10 cellular contexts compared by ENCODE assay signal in the genomic region with DNA sequence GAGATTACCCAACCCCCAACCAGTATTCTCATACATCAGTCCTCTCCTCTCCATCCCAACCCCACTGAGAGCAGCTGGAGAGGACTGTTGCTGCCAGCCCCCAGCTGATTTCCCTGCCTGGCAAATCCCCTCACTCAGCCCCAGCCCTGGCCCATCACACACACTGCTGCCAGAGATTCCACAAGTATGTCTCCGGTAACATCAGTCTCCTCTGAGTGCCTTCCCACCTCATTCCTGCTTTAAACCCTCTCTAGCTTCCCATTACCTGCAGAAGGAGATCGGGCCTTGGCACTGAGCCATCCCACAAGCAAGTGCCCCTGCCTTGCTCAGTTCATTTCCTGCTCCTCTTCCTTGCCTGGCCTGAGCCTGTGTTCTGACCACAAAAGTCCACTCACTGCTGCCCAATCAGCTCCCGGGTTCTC. TPM values are rescaled to one million over a fixed set of nuclear protein-coding genes. Genes with fewer than 3 reads are reported as not detected.
A peak's percentile ranks its signal among the peaks of the same experiment; 100 is the strongest.
DNase-seq lines count a peak whose midpoint lies in the region; ATAC-seq and TF ChIP-seq lines count a peak whose summit lies in the region.
"Had no signal": no experiment of that assay in that cellular context is flagged by ENCODE, and none has a peak within 500 bp of the region (broad histone marks: within the 10 kb centered on the region; RNA-seq: fewer than 3 reads in every experiment).

No MANE protein-coding gene starts in this region.

- peak; percentile 25 for DNase-seq in NCI-H82 (lab: John Stamatoyannopoulos, UW)
- DNase-seq in NCI-H82 treated with DMSO at 0.1 percent for 48 hours (lab: John Stamatoyannopoulos, UW; ENCODE audit: unreplicated experiment): no peak
- DNase-seq in activated naive CD8-positive, alpha-beta T cell treated with anti-CD3 and anti-CD28 coated beads, Interleukin-2, amount 50 U/mL, for 24 hours: no peak
- peak; percentile 92 for DNase-seq in kidney tubule cell (ENCODE audit: low spot score)
- peak; percentile 29 to 69 for DNase-seq in tibial artery
- DNase-seq in posterior vena cava (ENCODE audit: low spot score): no peak
- DNase-seq in effector CD8-positive, alpha-beta T cell (lab: John Stamatoyannopoulos, UW): no peak
- DNase-seq in NCI-H526 (lab: John Stamatoyannopoulos, UW): no peak
- DNase-seq: cerebellar nuclear complex, natural killer cell had no signal

- ATAC-seq in activated naive CD8-positive, alpha-beta T cell treated with anti-CD3 and anti-CD28 coated beads, Interleukin-2, amount 50 U/mL, for 24 hours: no peak
- ATAC-seq: natural killer cell had no signal

- no peaks in the 10 kb centered on the region for H3K9me3 Mint-ChIP-seq in activated naive CD8-positive, alpha-beta T cell treated with anti-CD3 and anti-CD28 coated beads, Interleukin-2, amount 50 U/mL, for 24 hours
- H3K9me3 Mint-ChIP-seq: natural killer cell had no signal

- no peaks in the 10 kb centered on the region for H3K9me3 ChIP-seq in tibial artery

- peaks cover 16% of the 10 kb centered on the region for H3K4me1 Mint-ChIP-seq in activated naive CD8-positive, alpha-beta T cell treated with anti-CD3 and anti-CD28 coated beads, Interleukin-2, amount 50 U/mL, for 24 hours

- H3K36me3 ChIP-seq in tibial artery: peaks cover 0 to 5% (median 0%) of the 10 kb centered on the region in 3 donors

- peak overlapping the region; percentile 35 for H3K27ac Mint-ChIP-seq in activated naive CD8-positive, alpha-beta T cell treated with anti-CD3 and anti-CD28 coated beads, Interleukin-2, amount 50 U/mL, for 24 hours

- H3K4me3 ChIP-seq in tibial artery: peak overlapping the region in 1 of 2 donors; percentile 23

- H3K4me3 Mint-ChIP-seq in activated naive CD8-positive, alpha-beta T cell treated with anti-CD3 and anti-CD28 coated beads, Interleukin-2, amount 50 U/mL, for 24 hours: no peak overlapping the region
- H3K4me3 Mint-ChIP-seq: natural killer cell had no signal

- TF ChIP-seq CTCF in tibial artery (IDR thresholded peaks at IDR 0.05): no peak

- peak overlapping the region; percentile 80 to 83 for H3K27ac ChIP-seq in tibial artery

- H3K4me1 ChIP-seq in tibial artery: peaks cover 0 to 47% (median 34%) of the 10 kb centered on the region in 4 donors

- H3K27me3 ChIP-seq in tibial artery: no peaks in the 10 kb centered on the region

- H3K36me3 Mint-ChIP-seq in activated naive CD8-positive, alpha-beta T cell treated with anti-CD3 and anti-CD28 coated beads, Interleukin-2, amount 50 U/mL, for 24 hours (ENCODE audit: low read depth): peaks cover 23% of the 10 kb centered on the region

- H3K27me3 Mint-ChIP-seq in activated naive CD8-positive, alpha-beta T cell treated with anti-CD3 and anti-CD28 coated beads, Interleukin-2, amount 50 U/mL, for 24 hours: no peaks in the 10 kb centered on the region

- intact Hi-C loops in tibial artery (cut with DNase I; ENCODE audit: low total_unique reads): no loop called here
- intact Hi-C loops in posterior vena cava (cut with DNase I): no loop called here

RNA-seq across cellular contexts. Expression of gene ZFP36L2, which starts 50.6 kb away (rescaled TPM):
- total RNA-seq in posterior vena cava: 100 to 1,000 TPM; 123 to 148 TPM

Comparison
In these comparisons a context has a peak if more than half of its experiments do, and no peak if none do; other contexts are left out.
1. DNase-seq: peak in NCI-H82 (single experiment), kidney tubule cell (single experiment) and tibial artery (2 of 2); none in NCI-H82 treated with DMSO at 0.1 percent for 48 hours (single experiment), activated naive CD8-positive, alpha-beta T cell treated with anti-CD3 and anti-CD28 coated beads, Interleukin-2, amount 50 U/mL, for 24 hours (single experiment), posterior vena cava (single experiment), effector CD8-positive, alpha-beta T cell (single experiment) and NCI-H526 (0 of 2).